In the genomic region with DNA sequence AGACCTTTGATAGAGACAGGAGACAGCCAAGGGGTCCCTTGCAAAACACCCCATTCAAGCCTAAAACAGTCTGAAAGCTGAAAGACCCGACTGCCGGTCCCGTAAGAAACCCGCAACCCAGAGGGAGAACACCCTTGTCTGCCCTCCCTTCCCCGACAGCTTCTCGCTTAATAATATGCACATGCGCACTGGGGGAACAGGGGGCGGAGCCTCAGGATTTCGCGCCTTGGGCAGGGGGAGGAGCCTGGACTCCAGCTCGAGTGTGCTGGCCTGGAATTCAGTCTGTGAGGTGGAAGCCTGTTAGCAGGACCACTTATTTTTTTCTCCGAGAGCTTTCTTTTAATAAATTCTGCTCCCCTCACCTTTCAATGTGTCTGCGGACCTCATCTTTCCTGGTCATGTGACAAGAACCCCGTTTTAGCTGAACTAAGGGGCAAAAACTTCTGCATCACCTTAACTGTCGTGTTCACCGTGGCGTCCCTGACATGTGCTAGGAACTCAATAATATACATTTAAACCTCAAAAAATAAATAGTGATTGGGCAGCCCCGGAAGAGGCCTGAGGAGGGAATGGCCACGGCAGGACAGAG, we compare ENCODE assay signal across 8 cellular contexts. TPM values are rescaled to one million over a fixed set of nuclear protein-coding genes. Genes with fewer than 3 reads are reported as not detected.
DNase-seq lines count a peak whose midpoint lies in the region; ATAC-seq, FAIRE-seq and TF ChIP-seq lines count a peak whose summit lies in the region.

No MANE protein-coding gene starts in this region.

- POLR2A ChIA-PET in PC-3 (lab: Charles Lee; ENCODE audit: unreplicated experiment) = no interaction called here

- FAIRE-seq in D721Med (lab: Jason Lieb, UNC) = no peak

- H3K4me1 ChIP-seq in hepatocyte (ENCODE audit: insufficient read depth) = no peaks in the 10 kb centered on the region
- no peaks in the 10 kb centered on the region for H3K4me1 ChIP-seq in PC-3 (ENCODE audit: insufficient read depth, low read length)

- no peaks in the 10 kb centered on the region for H3K79me2 ChIP-seq in hepatocyte
- no peaks in the 10 kb centered on the region for H3K79me2 ChIP-seq in PC-3 (ENCODE audit: low read length)

- H3K9me2 ChIP-seq in hepatocyte (replicated peaks; ENCODE audit: insufficient read depth) (no peaks in the 10 kb centered on the region), PC-3 (replicated peaks; ENCODE audit: low read length) (no peaks in the 10 kb centered on the region)

- H3K27me3 ChIP-seq in hepatocyte (no peaks in the 10 kb centered on the region), PC-3 (ENCODE audit: low read length) (no peaks in the 10 kb centered on the region)

- H2AFZ ChIP-seq in hepatocyte (no peak overlapping the region), PC-3 (ENCODE audit: low read length) (no peak overlapping the region)

- DNase-seq in MV-4-11 (lab: John Stamatoyannopoulos, UW) (peak; percentile 89), hepatocyte (ENCODE audit: low spot score) (peak; percentile 47), DMS79 treated with DMSO at 0.1 percent for 48 hours (lab: John Stamatoyannopoulos, UW) (no peak), PC-3 (no peak), D721Med (ENCODE audit: insufficient read length, low spot score) (no peak)
- DNase-seq in activated T-helper 9 cell treated with anti-CD3 and anti-CD28 coated beads, Interleukin-2, amount 50 U/mL, for 16 hours (ENCODE audit: low read depth) = peak; percentile 7
- peak; percentile 84 for DNase-seq in stimulated activated CD4-positive, alpha-beta T cell treated with anti-CD3 and anti-CD28 coated beads, Interleukin-15, amount 100 ng/mL, for 24 hours

- peak overlapping the region; percentile 62 for H3K4me2 ChIP-seq in hepatocyte
- no peak overlapping the region for H3K4me2 ChIP-seq in PC-3 (ENCODE audit: low read length)

- H3K27ac ChIP-seq in hepatocyte (no peak overlapping the region), PC-3 (ENCODE audit: low read length) (no peak overlapping the region)

- peak; percentile 52 for ATAC-seq in GM19025 (IDR thresholded peaks at IDR 0.05; ENCODE audit: low read depth, unreplicated experiment)
- no peak for ATAC-seq in PC-3

- H3K9me3 ChIP-seq in hepatocyte (ENCODE audit: low read depth) (no peaks in the 10 kb centered on the region), PC-3 (ENCODE audit: low read length) (no peaks in the 10 kb centered on the region)

- no peaks in the 10 kb centered on the region for H3F3A ChIP-seq in PC-3 (ENCODE audit: low read length, unreplicated experiment)

- no peak overlapping the region for H3K9ac ChIP-seq in PC-3 (ENCODE audit: low read length)

- H3K36me3 ChIP-seq in hepatocyte (replicated peaks; ENCODE audit: insufficient read depth, low read depth) (no peaks in the 10 kb centered on the region), PC-3 (ENCODE audit: low read depth, low read length) (no peaks in the 10 kb centered on the region)

- WGBS in hepatocyte (ENCODE audit: low lambda C conversion rate, missing lambda C conversion rate) = 83% methylated on average over 19 of the region's 19 CpGs

- BruUV-seq in PC-3 (replicated peaks; lab: Mats Ljungman, UMichigan) = no TSS peak

- intact Hi-C loops in PC-3 (cut with micrococcal nuclease) = no loop called here

- TF ChIP-seq CTCF in hepatocyte (IDR thresholded peaks at IDR 0.05; ENCODE audit: poor library complexity) (no peak), PC-3 (conservative IDR thresholded peaks at IDR 0.05; ENCODE audit: low read depth, low read length) (no peak), D721Med (IDR thresholded peaks at IDR 0.05; ENCODE audit: insufficient read depth, missing control alignments) (no peak)

- H4K20me1 ChIP-seq in hepatocyte (ENCODE audit: insufficient read depth, poor library complexity, severe bottlenecking) = no peaks in the 10 kb centered on the region
- H4K20me1 ChIP-seq in PC-3 (ENCODE audit: low read length) = no peaks in the 10 kb centered on the region

- no peak overlapping the region for H3K4me3 ChIP-seq in hepatocyte
- H3K4me3 ChIP-seq in PC-3 (ENCODE audit: low read length) = no peak overlapping the region

- CTCF ChIA-PET in PC-3 (lab: Charles Lee) = no interaction called here

RNA-seq across cellular contexts. Expression of a gene that starts 17.0 kb away (rescaled TPM):
- total RNA-seq in hepatocyte (1.7 and 2.4 TPM in 2 replicates), PC-3 (2014; rRNA removed) (not detected in 2 replicates)
- polyA plus RNA-seq in hepatocyte = 0.91 and 3.4 TPM in 2 replicates

Comparison
In these comparisons a context has a peak if more than half of its experiments do, and no peak if none do; other contexts are left out.
1. DNase-seq: peak in MV-4-11 (single experiment), activated T-helper 9 cell treated with anti-CD3 and anti-CD28 coated beads, Interleukin-2, amount 50 U/mL, for 16 hours (single experiment), hepatocyte (single experiment) and stimulated activated CD4-positive, alpha-beta T cell treated with anti-CD3 and anti-CD28 coated beads, Interleukin-15, amount 100 ng/mL, for 24 hours (single experiment); none in DMS79 treated with DMSO at 0.1 percent for 48 hours (single experiment), PC-3 (single experiment) and D721Med (single experiment).